Comparison of ENCODE assay signal across 6 cellular contexts in genomic region chr19:10399340-10399739, GRCh38. TPM values are rescaled to one million over a fixed set of nuclear protein-coding genes. Genes with fewer than 3 reads are reported as not detected.
DNase-seq lines count a peak whose midpoint lies in the region; ATAC-seq and TF ChIP-seq lines count a peak whose summit lies in the region.
"Not testable (repeated sequence)": the region's sequence is repeated elsewhere in the genome, so short reads cannot be mapped to it uniquely, and the experiment has no call there.

No MANE protein-coding gene starts in this region.

- peaks cover 22% of the 10 kb centered on the region for H3K36me3 Mint-ChIP-seq in activated naive CD8-positive, alpha-beta T cell treated with anti-CD3 and anti-CD28 coated beads for 36 hours
- not testable (repeated sequence) for H3K36me3 Mint-ChIP-seq in neural crest cell (ENCODE audit: low read depth)

- peaks cover 32% of the 10 kb centered on the region for H3K4me1 Mint-ChIP-seq in activated naive CD8-positive, alpha-beta T cell treated with anti-CD3 and anti-CD28 coated beads for 36 hours
- peaks cover 22% of the 10 kb centered on the region for H3K4me1 Mint-ChIP-seq in neural crest cell

- BruUV-seq in OCI-LY7 (replicated peaks; lab: Mats Ljungman, UMichigan), result not testable (repeated sequence)

- peaks cover 54 to 89% (median 77%) of the 10 kb centered on the region in 11 experiments for H4K20me1 ChIP-seq in BLaER1 treated with 17β-estradiol and CSF1 and Interleukin-3, amounts not matched to agents 10 nM and 100 nM
- not testable (repeated sequence) for H4K20me1 ChIP-seq in OCI-LY7 (ENCODE audit: insufficient read depth, low read length)

- not testable (repeated sequence) for H3K9me3 ChIP-seq in BLaER1 treated with 17β-estradiol and CSF1 and Interleukin-3, amounts not matched to agents 10 nM and 100 nM (replicated peaks in 1 of 11); OCI-LY7 (ENCODE audit: low read length); heart left ventricle; skeletal muscle tissue (ENCODE audit: control insufficient read depth in 3 of 3, low read length in 3 of 3)

- H3K9me2 ChIP-seq in OCI-LY7 (ENCODE audit: insufficient read depth, low read length), result not testable (repeated sequence)

- H3K27me3 Mint-ChIP-seq in activated naive CD8-positive, alpha-beta T cell treated with anti-CD3 and anti-CD28 coated beads for 36 hours; neural crest cell (ENCODE audit: low read depth): not testable (repeated sequence)

- H3K79me2 ChIP-seq in OCI-LY7 (ENCODE audit: insufficient read depth, low read depth, low read length), result peaks cover 63% of the 10 kb centered on the region

- not testable (repeated sequence) for H3K9me3 Mint-ChIP-seq in activated naive CD8-positive, alpha-beta T cell treated with anti-CD3 and anti-CD28 coated beads for 36 hours; neural crest cell

- not testable (repeated sequence) for ATAC-seq in heart left ventricle

- peak overlapping the region in 10 of 11 experiments; percentile 91 to 99 (median 96); a peak in 17 of 22 replicates for H3K4me2 ChIP-seq in BLaER1 treated with 17β-estradiol and CSF1 and Interleukin-3, amounts not matched to agents 10 nM and 100 nM
- not testable (repeated sequence) for H3K4me2 ChIP-seq in OCI-LY7 (ENCODE audit: low read length)

- intact Hi-C loops in OCI-LY7 (cut with micrococcal nuclease; ENCODE audit: unreplicated experiment); heart left ventricle (cut with DNase I): not testable (repeated sequence)

- not testable (repeated sequence) for H3K4me3 Mint-ChIP-seq in activated naive CD8-positive, alpha-beta T cell treated with anti-CD3 and anti-CD28 coated beads for 36 hours
- H3K4me3 Mint-ChIP-seq in neural crest cell, result peak overlapping the region; percentile 19

- 90 to 94% (median 92%) methylated on average over 8 of the region's 8 CpGs for WGBS in heart left ventricle, 4 donors

- POLR2A ChIA-PET in OCI-LY7 (lab: Charles Lee), result interaction anchor here (0.6 kb wide), 1 partner anchor 14 kb away, joined by 3 read pairs; no protein-coding TSS in a partner anchor

- H3K36me3 ChIP-seq in BLaER1 treated with 17β-estradiol and CSF1 and Interleukin-3, amounts not matched to agents 10 nM and 100 nM, result peaks cover 57 to 74% (median 66%) of the 10 kb centered on the region in 11 experiments
- H3K36me3 ChIP-seq in OCI-LY7 (ENCODE audit: insufficient read depth, low read length), result peaks cover 71% of the 10 kb centered on the region
- peaks cover 5 to 38% (median 19%) of the 10 kb centered on the region in 9 donors for H3K36me3 ChIP-seq in heart left ventricle
- peaks cover 9 to 20% (median 18%) of the 10 kb centered on the region in 3 donors for H3K36me3 ChIP-seq in skeletal muscle tissue (ENCODE audit: control insufficient read depth in 3 of 3, insufficient read depth in 3 of 3, low read length in 3 of 3)

- H3K27ac ChIP-seq in BLaER1 treated with 17β-estradiol and CSF1 and Interleukin-3, amounts not matched to agents 10 nM and 100 nM, result peak overlapping the region in 3 of 11 experiments; percentile 19 to 35 (median 25); a peak in 2 of 22 replicates
- H3K27ac ChIP-seq in OCI-LY7 (ENCODE audit: low read depth, low read length, poor library complexity, severe bottlenecking), result not testable (repeated sequence)
- H3K27ac ChIP-seq in heart left ventricle (peak overlapping the region in 9 of 12 donors; percentile 41 to 95 (median 72)), skeletal muscle tissue (ENCODE audit: low read depth, low read length) (peak overlapping the region; percentile 70)

- not testable (repeated sequence) for TF ChIP-seq CTCF in OCI-LY7 (conservative IDR thresholded peaks at IDR 0.05; ENCODE audit: low read length); heart left ventricle (IDR thresholded peaks at IDR 0.05); neural crest cell (conservative IDR thresholded peaks at IDR 0.05)

- DNase-seq in OCI-LY7 (ENCODE audit: low spot score), result peak; percentile 36
- not testable (repeated sequence) for DNase-seq in activated naive CD8-positive, alpha-beta T cell treated with anti-CD3 and anti-CD28 coated beads for 36 hours; heart left ventricle; neural crest cell (ENCODE audit: low read depth, low spot score)

- CTCF ChIA-PET in OCI-LY7 (lab: Charles Lee; ENCODE audit: unreplicated experiment), result not testable (repeated sequence)

- peak overlapping the region in 10 of 11 experiments; percentile 21 to 97 (median 70); a peak in 12 of 22 replicates for H3K9ac ChIP-seq in BLaER1 treated with 17β-estradiol and CSF1 and Interleukin-3, amounts not matched to agents 10 nM and 100 nM
- peak overlapping the region in 1 of 3 donors; percentile 45 for H3K9ac ChIP-seq in skeletal muscle tissue (ENCODE audit: low read depth in 1 of 3, low read length in 3 of 3)

- H3K4me1 ChIP-seq in BLaER1 treated with 17β-estradiol and CSF1 and Interleukin-3, amounts not matched to agents 10 nM and 100 nM, result peaks cover 36 to 47% (median 44%) of the 10 kb centered on the region in 10 experiments
- H3K4me1 ChIP-seq in OCI-LY7 (ENCODE audit: insufficient read depth, low read length, poor library complexity, severe bottlenecking) (peaks cover 39% of the 10 kb centered on the region), heart left ventricle (peaks cover 7 to 72% (median 49%) of the 10 kb centered on the region in 12 donors), skeletal muscle tissue (ENCODE audit: control insufficient read depth in 3 of 3, insufficient read depth in 3 of 3, low read length in 3 of 3) (peaks cover 50 to 66% (median 54%) of the 10 kb centered on the region in 3 donors)

- TF ChIP-seq POLR2A in heart left ventricle (IDR thresholded peaks at IDR 0.05), result not testable (repeated sequence)

- H3K27me3 ChIP-seq in BLaER1 treated with 17β-estradiol and CSF1 and Interleukin-3, amounts not matched to agents 10 nM and 100 nM; heart left ventricle; skeletal muscle tissue (ENCODE audit: control insufficient read depth in 3 of 3, insufficient read depth in 3 of 3, low read length in 3 of 3): not testable (repeated sequence)

- H2AFZ ChIP-seq in OCI-LY7 (ENCODE audit: low read length), result not testable (repeated sequence)

- H3K4me3 ChIP-seq in BLaER1 treated with 17β-estradiol and CSF1 and Interleukin-3, amounts not matched to agents 10 nM and 100 nM; OCI-LY7 (ENCODE audit: low read depth, low read length, poor library complexity, severe bottlenecking); heart left ventricle; skeletal muscle tissue (ENCODE audit: low read length in 3 of 3): not testable (repeated sequence)

- H3K27ac Mint-ChIP-seq in activated naive CD8-positive, alpha-beta T cell treated with anti-CD3 and anti-CD28 coated beads for 36 hours, result peak overlapping the region; percentile 34
- H3K27ac Mint-ChIP-seq in neural crest cell (ENCODE audit: unreplicated experiment), result not testable (repeated sequence)

RNA-seq across cellular contexts. Expression of gene CDC37, which starts 4.0 kb away (rescaled TPM):
- 332 and 345 TPM in 2 replicates for total RNA-seq in OCI-LY7 (2014; rRNA removed; shearing (Covaris generic))
- 269 and 271 TPM in 2 replicates for total RNA-seq in OCI-LY7 (2022)
- total RNA-seq in activated naive CD8-positive, alpha-beta T cell treated with anti-CD3 and anti-CD28 coated beads for 36 hours, result 100 to 1,000 TPM; 242 to 252 TPM
- total RNA-seq in heart left ventricle, result 100 to 1,000 TPM; 108 to 189 (median 138) TPM
- polyA plus RNA-seq in heart left ventricle, result 100 to 1,000 TPM; 199 to 282 TPM
- 164 TPM in 2 replicates for total RNA-seq in neural crest cell
- 73.1 TPM for total RNA-seq in skeletal muscle tissue

RNA-seq across cellular contexts. Expression of gene TYK2, which starts 19.0 kb away (rescaled TPM):
- 151 and 185 TPM in 2 replicates for total RNA-seq in OCI-LY7 (2014; rRNA removed; shearing (Covaris generic))
- total RNA-seq in OCI-LY7 (2022) (214 and 216 TPM in 2 replicates), heart left ventricle (10 to 100 TPM; 37.7 to 86.3 (median 55.3) TPM), neural crest cell (100 and 103 TPM in 2 replicates), skeletal muscle tissue (38.1 TPM)
- 100 to 1,000 TPM; 153 to 155 TPM for total RNA-seq in activated naive CD8-positive, alpha-beta T cell treated with anti-CD3 and anti-CD28 coated beads for 36 hours
- 100 to 1,000 TPM in 1 of 2 donors, 10 to 100 TPM in 1; 71.7 to 100 TPM for polyA plus RNA-seq in heart left ventricle

RNA-seq across cellular contexts. Expression of gene PDE4A, which starts 21.0 kb away (rescaled TPM):
- total RNA-seq in OCI-LY7 (2014; rRNA removed; shearing (Covaris generic)), result 9.4 and 16.4 TPM in 2 replicates
- total RNA-seq in OCI-LY7 (2022) (42.4 and 45.1 TPM in 2 replicates), heart left ventricle (10 to 100 TPM in 8 of 9 donors, 1 to 10 TPM in 1; 9.3 to 33.3 (median 17.3) TPM), neural crest cell (1.5 and 2.1 TPM in 2 replicates), skeletal muscle tissue (1.0 TPM)
- 10 to 100 TPM; 10.6 to 11.4 TPM for total RNA-seq in activated naive CD8-positive, alpha-beta T cell treated with anti-CD3 and anti-CD28 coated beads for 36 hours
- 10 to 100 TPM in 1 of 2 donors, 1 to 10 TPM in 1; 5.2 to 11.2 TPM for polyA plus RNA-seq in heart left ventricle

RNA-seq across cellular contexts. Expression of gene ICAM3, which starts 59.9 kb away (rescaled TPM):
- 63.7 and 66.0 TPM in 2 replicates for total RNA-seq in OCI-LY7 (2014; rRNA removed; shearing (Covaris generic))
- total RNA-seq in OCI-LY7 (2022), result 76.4 and 82.0 TPM in 2 replicates
- 10 to 100 TPM; 76.3 to 79.6 TPM for total RNA-seq in activated naive CD8-positive, alpha-beta T cell treated with anti-CD3 and anti-CD28 coated beads for 36 hours
- total RNA-seq in heart left ventricle, result 10 to 100 TPM in 8 of 9 donors, 1 to 10 TPM in 1; 5.6 to 24.9 (median 18.3) TPM
- 10 to 100 TPM in 1 of 2 donors, 1 to 10 TPM in 1; 8.6 to 15.5 TPM for polyA plus RNA-seq in heart left ventricle
- 9.7 and 10.0 TPM in 2 replicates for total RNA-seq in neural crest cell
- total RNA-seq in skeletal muscle tissue, result 8.4 TPM
